In genomic region chr2:126911111-126911796, GRCh38 we compare ENCODE assay signal across 20 cellular contexts. TPM values are rescaled to one million over a fixed set of nuclear protein-coding genes. Genes with fewer than 3 reads are reported as not detected.
DNase-seq lines count a peak whose midpoint lies in the region; ATAC-seq and TF ChIP-seq lines count a peak whose summit lies in the region.
"Had no signal": no experiment of that assay in that cellular context is flagged by ENCODE, and none has a peak within 500 bp of the region (broad histone marks: within the 10 kb centered on the region; RNA-seq: fewer than 3 reads in every experiment).

No MANE protein-coding gene starts in this region.

- POLR2A ChIA-PET in activated CD8-positive, alpha-beta T cell treated with anti-CD3 and anti-CD28 coated beads, Interleukin-2, amount 10 ng/mL, durations not matched to agents 7 days and 5 days (lab: Charles Lee) = no interaction called here
- POLR2A ChIA-PET in activated CD8-positive, alpha-beta T cell treated with anti-CD3 and anti-CD28 coated beads for 36 hours (lab: Charles Lee) = no interaction called here

- peak; percentile 12 for DNase-seq in activated CD8-positive, alpha-beta T cell treated with anti-CD3 and anti-CD28 coated beads, Interleukin-2, amount 10 ng/mL, durations not matched to agents 7 days and 5 days
- DNase-seq in activated CD8-positive, alpha-beta T cell treated with anti-CD3 and anti-CD28 coated beads for 36 hours = no peak
- DNase-seq in iPS-NIHi7 (ENCODE audit: extremely low spot score) (peak; percentile 4), posterior vena cava (ENCODE audit: low spot score) (peak; percentile 65), retina (no peak)
- DNase-seq in stimulated activated CD4-positive, alpha-beta T cell treated with anti-CD3 and anti-CD28 coated beads, Interleukin-1b, Interleukin-23, amount 100 ng/mL, for 48 hours = no peak
- DNase-seq: ACHN; CD4-positive, alpha-beta T cell; COR-L47; DMS 273 treated with DMSO at 0.1 percent for 48 hours; GOT3; KG1; NCI-H1105; NCI-H345; NCI-H524 treated with DMSO at 0.1 percent for 48 hours; SJCRH30 had no signal

- intact Hi-C loops in activated CD8-positive, alpha-beta T cell treated with anti-CD3 and anti-CD28 coated beads for 36 hours (cut with micrococcal nuclease) = no loop called here
- intact Hi-C loops in posterior vena cava (cut with DNase I) = no loop called here

- no peak overlapping the region for H3K4me3 Mint-ChIP-seq in activated CD8-positive, alpha-beta T cell treated with anti-CD3 and anti-CD28 coated beads, Interleukin-2, amount 10 ng/mL, durations not matched to agents 7 days and 5 days
- no peak overlapping the region for H3K4me3 Mint-ChIP-seq in activated CD8-positive, alpha-beta T cell treated with anti-CD3 and anti-CD28 coated beads for 36 hours
- H3K4me3 Mint-ChIP-seq: CD4-positive, alpha-beta T cell had no signal

- no peaks in the 10 kb centered on the region for H3K36me3 Mint-ChIP-seq in activated CD8-positive, alpha-beta T cell treated with anti-CD3 and anti-CD28 coated beads, Interleukin-2, amount 10 ng/mL, durations not matched to agents 7 days and 5 days (ENCODE audit: low read depth)
- no peaks in the 10 kb centered on the region for H3K36me3 Mint-ChIP-seq in activated CD8-positive, alpha-beta T cell treated with anti-CD3 and anti-CD28 coated beads for 36 hours (ENCODE audit: low read depth)

- H3K27me3 Mint-ChIP-seq in activated CD8-positive, alpha-beta T cell treated with anti-CD3 and anti-CD28 coated beads, Interleukin-2, amount 10 ng/mL, durations not matched to agents 7 days and 5 days (ENCODE audit: low read depth) = peaks cover 3% of the 10 kb centered on the region
- H3K27me3 Mint-ChIP-seq in activated CD8-positive, alpha-beta T cell treated with anti-CD3 and anti-CD28 coated beads for 36 hours = no peaks in the 10 kb centered on the region

- H3K27ac Mint-ChIP-seq in activated CD8-positive, alpha-beta T cell treated with anti-CD3 and anti-CD28 coated beads, Interleukin-2, amount 10 ng/mL, durations not matched to agents 7 days and 5 days = no peak overlapping the region
- no peak overlapping the region for H3K27ac Mint-ChIP-seq in activated CD8-positive, alpha-beta T cell treated with anti-CD3 and anti-CD28 coated beads for 36 hours
- H3K27ac Mint-ChIP-seq: CD4-positive, alpha-beta T cell had no signal

- no peak for TF ChIP-seq CTCF in activated CD8-positive, alpha-beta T cell treated with anti-CD3 and anti-CD28 coated beads for 36 hours (IDR thresholded peaks at IDR 0.05)

- no peaks in the 10 kb centered on the region for H3K9me3 Mint-ChIP-seq in activated CD8-positive, alpha-beta T cell treated with anti-CD3 and anti-CD28 coated beads, Interleukin-2, amount 10 ng/mL, durations not matched to agents 7 days and 5 days (ENCODE audit: insufficient read depth)
- H3K9me3 Mint-ChIP-seq in activated CD8-positive, alpha-beta T cell treated with anti-CD3 and anti-CD28 coated beads for 36 hours = no peaks in the 10 kb centered on the region
- H3K9me3 Mint-ChIP-seq: CD4-positive, alpha-beta T cell had no signal

- H3K4me1 Mint-ChIP-seq in activated CD8-positive, alpha-beta T cell treated with anti-CD3 and anti-CD28 coated beads, Interleukin-2, amount 10 ng/mL, durations not matched to agents 7 days and 5 days (ENCODE audit: low read depth) = no peaks in the 10 kb centered on the region
- no peaks in the 10 kb centered on the region for H3K4me1 Mint-ChIP-seq in activated CD8-positive, alpha-beta T cell treated with anti-CD3 and anti-CD28 coated beads for 36 hours (ENCODE audit: low read depth)

- ATAC-seq in activated CD8-positive, alpha-beta T cell treated with anti-CD3 and anti-CD28 coated beads, Interleukin-2, amount 10 ng/mL, durations not matched to agents 7 days and 5 days = no peak
- ATAC-seq in activated CD8-positive, alpha-beta T cell treated with anti-CD3 and anti-CD28 coated beads for 36 hours = no peak
- no peak for ATAC-seq in HG03175 (IDR thresholded peaks at IDR 0.05; ENCODE audit: unreplicated experiment)
- no peak for ATAC-seq in HG02588 (IDR thresholded peaks at IDR 0.05; ENCODE audit: unreplicated experiment)
- ATAC-seq: HCT116 had no signal

- CTCF ChIA-PET in activated CD8-positive, alpha-beta T cell treated with anti-CD3 and anti-CD28 coated beads, Interleukin-2, amount 10 ng/mL, durations not matched to agents 7 days and 5 days (lab: Charles Lee) = no interaction called here
- CTCF ChIA-PET in activated CD8-positive, alpha-beta T cell treated with anti-CD3 and anti-CD28 coated beads for 36 hours (lab: Charles Lee) = interaction anchor here (1.1 kb wide), 1 partner anchor 61 kb away, joined by 6 read pairs; no protein-coding TSS in a partner anchor

RNA-seq across cellular contexts. Expression of gene TEX51, which starts 12.6 kb away (rescaled TPM):
- total RNA-seq in activated CD8-positive, alpha-beta T cell treated with anti-CD3 and anti-CD28 coated beads, Interleukin-2, amount 10 ng/mL, durations not matched to agents 7 days and 5 days = not detected
- total RNA-seq in activated CD8-positive, alpha-beta T cell treated with anti-CD3 and anti-CD28 coated beads for 36 hours = not detected
- not detected for total RNA-seq in posterior vena cava
- total RNA-seq: CD4-positive, alpha-beta T cell; Daoy; SJCRH30 had no signal

Comparison
In these comparisons a context has a peak if more than half of its experiments do, and no peak if none do; other contexts are left out.
1. DNase-seq: peak in activated CD8-positive, alpha-beta T cell treated with anti-CD3 and anti-CD28 coated beads, Interleukin-2, amount 10 ng/mL, durations not matched to agents 7 days and 5 days (single experiment), iPS-NIHi7 (single experiment) and posterior vena cava (single experiment); none in activated CD8-positive, alpha-beta T cell treated with anti-CD3 and anti-CD28 coated beads for 36 hours (single experiment), retina (single experiment) and stimulated activated CD4-positive, alpha-beta T cell treated with anti-CD3 and anti-CD28 coated beads, Interleukin-1b, Interleukin-23, amount 100 ng/mL, for 48 hours (single experiment).